1 cellular context compared by ENCODE assay signal in genomic region chr22:41564563-41564962, GRCh38.
A peak's percentile ranks its signal among the peaks of the same experiment; 100 is the strongest.
TF ChIP-seq lines count a peak whose summit lies in the region.

No MANE protein-coding gene starts in this region.

TF ChIP-seq in K562, 482 proteins besides CTCF, POLR2A, EP300 and RAD21:
- TF ChIP-seq ZNF589 (CRISPR knock-in tag; IDR thresholded peaks at IDR 0.05; ENCODE audit: low read depth), result no peak
- TF ChIP-seq ZFP36 (IDR thresholded peaks at IDR 0.05; ENCODE audit: low read depth, low read length, partially characterized antibody), result peak; percentile 16
